Comparison of ENCODE assay signal across 14 cellular contexts in the genomic region with DNA sequence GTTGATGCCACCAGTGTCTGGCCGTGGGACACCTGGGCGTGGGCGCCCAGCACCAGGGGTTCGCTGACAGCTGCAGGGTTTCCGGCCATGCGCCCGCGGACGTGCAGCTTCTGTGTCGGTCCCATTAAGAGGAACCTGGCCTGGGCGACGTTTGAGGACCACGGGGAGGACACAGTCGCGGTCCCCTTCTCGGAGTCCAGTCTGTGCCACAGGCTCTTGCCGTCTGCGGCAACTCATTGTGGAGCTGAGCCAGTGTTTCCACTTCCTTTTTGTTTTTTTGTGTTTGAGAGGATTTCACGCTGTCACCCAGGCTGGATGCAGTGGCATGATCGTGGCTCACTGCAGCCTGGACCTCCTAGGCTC. TPM values are rescaled to one million over a fixed set of nuclear protein-coding genes. Genes with fewer than 3 reads are reported as not detected.
A peak's percentile ranks its signal among the peaks of the same experiment; 100 is the strongest.
DNase-seq lines count a peak whose midpoint lies in the region; ATAC-seq and TF ChIP-seq lines count a peak whose summit lies in the region.
"Had no signal": no experiment of that assay in that cellular context is flagged by ENCODE, and none has a peak within 500 bp of the region (broad histone marks: within the 10 kb centered on the region; RNA-seq: fewer than 3 reads in every experiment).

No MANE protein-coding gene starts in this region.

- intact Hi-C loops in left ventricle myocardium inferior (cut with micrococcal nuclease): no loop called here
- intact Hi-C loops in activated B cell treated with CpG ODN at 0.5 μM for 24 hours (cut with micrococcal nuclease): loop anchor here (2.0 kb wide), 1 partner anchor 85 kb away; no protein-coding TSS in a partner anchor
- intact Hi-C loops in lower lobe of right lung (cut with DNase I): no loop called here
- intact Hi-C loops in upper lobe of right lung (cut with DNase I): no loop called here

- CTCF ChIA-PET in activated B cell treated with CpG ODN at 0.5 μM for 24 hours (lab: Charles Lee): interaction anchor here (1.4 to 2.3 kb wide), 4 partner anchors 53 to 174 kb away, joined by 3 to 8 read pairs (median 6); no protein-coding TSS in a partner anchor

- POLR2A ChIA-PET in activated B cell treated with CpG ODN at 0.5 μM for 24 hours (lab: Charles Lee): interaction anchor here (0.7 to 1.8 kb wide), 5 partner anchors 49 to 174 kb away, joined by 3 to 6 read pairs (median 4); a partner anchor contains a TSS

- DNase-seq in left ventricle myocardium inferior (peak; percentile 13), right atrium auricular region (ENCODE audit: low spot score) (no peak), activated B cell treated with CpG ODN at 0.5 μM for 24 hours (no peak), lower lobe of right lung (peak; percentile 49), upper lobe of right lung (peak; percentile 68), glomerular visceral epithelial cell (ENCODE audit: extremely low spot score) (no peak)
- DNase-seq: activated CD4-positive, alpha-beta T cell treated with anti-CD3 and anti-CD28 coated beads for 1 hour; NCI-H524 treated with DMSO at 0.1 percent for 48 hours; SHP77 had no signal

- peaks cover 12% of the 10 kb centered on the region for H3K36me3 ChIP-seq in left ventricle myocardium inferior
- H3K36me3 ChIP-seq in right atrium auricular region: no peaks in the 10 kb centered on the region
- H3K36me3 ChIP-seq in lower lobe of right lung: no peaks in the 10 kb centered on the region
- H3K36me3 ChIP-seq in upper lobe of right lung: no peaks in the 10 kb centered on the region

- H3K4me1 Mint-ChIP-seq in activated B cell treated with CpG ODN at 0.5 μM for 24 hours: peaks cover 13% of the 10 kb centered on the region

- H3K27me3 Mint-ChIP-seq in activated B cell treated with CpG ODN at 0.5 μM for 24 hours: peaks cover 5% of the 10 kb centered on the region

- H3K4me3 Mint-ChIP-seq in activated B cell treated with CpG ODN at 0.5 μM for 24 hours: peak overlapping the region; percentile 57

- H3K4me3 ChIP-seq in left ventricle myocardium inferior (no peak overlapping the region), right atrium auricular region (no peak overlapping the region), lower lobe of right lung (no peak overlapping the region), upper lobe of right lung (no peak overlapping the region)

- H3K9me3 ChIP-seq in left ventricle myocardium inferior (replicated peaks) (peaks cover 12% of the 10 kb centered on the region), right atrium auricular region (peaks cover 0 to 6% of the 10 kb centered on the region in 2 donors), lower lobe of right lung (no peaks in the 10 kb centered on the region), upper lobe of right lung (no peaks in the 10 kb centered on the region)

- H3K4me1 ChIP-seq in left ventricle myocardium inferior (peaks cover 24% of the 10 kb centered on the region), right atrium auricular region (peaks cover 0 to 22% of the 10 kb centered on the region in 2 donors), lower lobe of right lung (peaks cover 17% of the 10 kb centered on the region), upper lobe of right lung (peaks cover 11% of the 10 kb centered on the region)

- H3K36me3 Mint-ChIP-seq in activated B cell treated with CpG ODN at 0.5 μM for 24 hours (ENCODE audit: low read depth): peaks cover 8% of the 10 kb centered on the region

- H3K9me3 Mint-ChIP-seq in activated B cell treated with CpG ODN at 0.5 μM for 24 hours: peaks cover 6% of the 10 kb centered on the region

- H3K27ac Mint-ChIP-seq in activated B cell treated with CpG ODN at 0.5 μM for 24 hours: no peak overlapping the region

- TF ChIP-seq CTCF in left ventricle myocardium inferior (IDR thresholded peaks at IDR 0.05; ENCODE audit: borderline replicate concordance) (no peak), right atrium auricular region (IDR thresholded peaks at IDR 0.05) (no peak), activated B cell treated with CpG ODN at 0.5 μM for 24 hours (IDR thresholded peaks at IDR 0.05) (no peak), lower lobe of right lung (IDR thresholded peaks at IDR 0.05) (no peak), upper lobe of right lung (IDR thresholded peaks at IDR 0.05) (no peak)

- H3K27me3 ChIP-seq in left ventricle myocardium inferior (ENCODE audit: low read depth) (peaks cover 47% of the 10 kb centered on the region), right atrium auricular region (no peaks in the 10 kb centered on the region), lower lobe of right lung (ENCODE audit: low read depth) (peaks cover 16% of the 10 kb centered on the region), upper lobe of right lung (peaks cover 14% of the 10 kb centered on the region)

- H3K27ac ChIP-seq in left ventricle myocardium inferior (replicated peaks) (no peak overlapping the region), right atrium auricular region (no peak overlapping the region), lower lobe of right lung (no peak overlapping the region), upper lobe of right lung (no peak overlapping the region)
- H3K27ac ChIP-seq: heart left ventricle, HL-60, left lung had no signal

- no peak for ATAC-seq in activated B cell treated with CpG ODN at 0.5 μM for 24 hours (ENCODE audit: low read depth)
- no peak for ATAC-seq in lower lobe of right lung
- no peak for ATAC-seq in upper lobe of right lung
- ATAC-seq in HG02798 (IDR thresholded peaks at IDR 0.05; ENCODE audit: poor library complexity, unreplicated experiment): no peak
- no peak for ATAC-seq in HG03469 (IDR thresholded peaks at IDR 0.05; ENCODE audit: unreplicated experiment)
- ATAC-seq: heart left ventricle, left lung had no signal

RNA-seq across cellular contexts. Expression of a gene that starts 1.6 kb away (rescaled TPM):
- total RNA-seq in left ventricle myocardium inferior: 3.8 TPM
- 1 to 10 TPM; 4.4 to 4.6 TPM for total RNA-seq in right atrium auricular region
- 20.8 and 26.5 TPM in 2 replicates for total RNA-seq in activated B cell treated with CpG ODN at 0.5 μM for 24 hours
- total RNA-seq in lower lobe of right lung: 11.7 TPM
- 9.7 TPM for total RNA-seq in upper lobe of right lung

RNA-seq across cellular contexts. Expression of a gene that starts 43.3 kb away (rescaled TPM):
- total RNA-seq in left ventricle myocardium inferior: not detected
- total RNA-seq in right atrium auricular region: not detected
- not detected in 2 replicates for total RNA-seq in activated B cell treated with CpG ODN at 0.5 μM for 24 hours
- total RNA-seq in lower lobe of right lung: 0.65 TPM
- 0.55 TPM for total RNA-seq in upper lobe of right lung
- total RNA-seq: heart left ventricle had no signal

RNA-seq across cellular contexts. Expression of a gene that starts 56.2 kb away (rescaled TPM):
- not detected for total RNA-seq in left ventricle myocardium inferior
- not detected for total RNA-seq in right atrium auricular region
- total RNA-seq in activated B cell treated with CpG ODN at 0.5 μM for 24 hours: 0.16 TPM in 1 of 2 replicates, not detected in the other
- 6.6 TPM for total RNA-seq in lower lobe of right lung
- total RNA-seq in upper lobe of right lung: not detected

Comparison
In these comparisons a context has a peak if more than half of its experiments do, and no peak if none do; other contexts are left out.
1. DNase-seq: peak in left ventricle myocardium inferior (single experiment), lower lobe of right lung (single experiment) and upper lobe of right lung (single experiment); none in right atrium auricular region (single experiment), activated B cell treated with CpG ODN at 0.5 μM for 24 hours (single experiment) and glomerular visceral epithelial cell (single experiment).